Comparison of ENCODE assay signal across 1 cellular context in genomic region chr12:79689477-79690155, GRCh38.
A peak's percentile ranks its signal among the peaks of the same experiment; 100 is the strongest.
TF ChIP-seq lines count a peak whose summit lies in the region.

No MANE protein-coding gene starts in this region.

TF ChIP-seq in GM12878, 131 proteins besides CTCF, POLR2A, EP300 and RAD21 (continues in another document):
- TF ChIP-seq EED (IDR thresholded peaks at IDR 0.05; ENCODE audit: low read depth) (peak; percentile 62; the same call in 1 of the 2 replicates), BACH1 (IDR thresholded peaks at IDR 0.05; ENCODE audit: borderline replicate concordance) (peak; percentile 43; the same call in 1 of the 2 replicates), IRF5 (IDR thresholded peaks at IDR 0.05; ENCODE audit: borderline replicate concordance) (no peak), WRNIP1 (IDR thresholded peaks at IDR 0.05; ENCODE audit: borderline replicate concordance, low read depth, low read length) (no peak), DPF2 (IDR thresholded peaks at IDR 0.05) (peak; percentile 80; the same call in 1 of the 2 replicates), BHLHE40 (IDR thresholded peaks at IDR 0.05; ENCODE audit: borderline replicate concordance in 1 of 2, low read depth in 2 of 2, low read length in 1 of 2) (0 out of 4 replicates have a peak, but pooled peaks of 1 of the 2 experiments have one; percentile 39), TCF12 (IDR thresholded peaks at IDR 0.05; ENCODE audit: low read depth, low read length) (no peak), NKRF (conservative IDR thresholded peaks at IDR 0.05) (peak; percentile 66), IRF3 (IDR thresholded peaks at IDR 0.05) (no peak), HCFC1 (IDR thresholded peaks at IDR 0.05; ENCODE audit: low read length) (no peak), MTA2 (IDR thresholded peaks at IDR 0.05; ENCODE audit: low read depth) (no peak), CHD2 (IDR thresholded peaks at IDR 0.05; ENCODE audit: borderline replicate concordance, low read depth, low read length) (no peak), RUNX3 (IDR thresholded peaks at IDR 0.05; ENCODE audit: low read length) (no peak), MXI1 (IDR thresholded peaks at IDR 0.05; ENCODE audit: low read depth, low read length) (peak; percentile 74), YBX1 (IDR thresholded peaks at IDR 0.05) (no peak), REST (IDR thresholded peaks at IDR 0.05; ENCODE audit: low read depth, low read length) (0 out of 2 replicates have a peak, but pooled peaks have one; percentile 12), SKIL (IDR thresholded peaks at IDR 0.05; ENCODE audit: low read depth, poor library complexity, severe bottlenecking) (no peak), ZNF217 (IDR thresholded peaks at IDR 0.05) (0 out of 2 replicates have a peak, but pooled peaks have one; percentile 26), ZBTB11 (CRISPR knock-in tag; IDR thresholded peaks at IDR 0.05) (no peak), IRF4 (IDR thresholded peaks at IDR 0.05; ENCODE audit: low read depth, low read length) (no peak), NR2C1 (IDR thresholded peaks at IDR 0.05) (0 out of 2 replicates have a peak, but pooled peaks have one; percentile 13), ZNF687 (IDR thresholded peaks at IDR 0.05) (0 out of 2 replicates have a peak, but pooled peaks have one; percentile 27), TBL1XR1 (IDR thresholded peaks at IDR 0.05; ENCODE audit: low read depth, low read length) (no peak), KAT2A (conservative IDR thresholded peaks at IDR 0.05; ENCODE audit: control insufficient read depth, low read depth, low read length) (no peak), RFX5 (IDR thresholded peaks at IDR 0.05; ENCODE audit: low read depth, low read length) (no peak), E2F4 (IDR thresholded peaks at IDR 0.05; ENCODE audit: low read depth, low read length) (no peak), JUNB (IDR thresholded peaks at IDR 0.05) (no peak), TAF1 (IDR thresholded peaks at IDR 0.05; ENCODE audit: borderline replicate concordance, low read depth, low read length) (no peak), POLR2AphosphoS5 (IDR thresholded peaks at IDR 0.05; ENCODE audit: low read length) (no peak), SREBF2 (IDR thresholded peaks at IDR 0.05; ENCODE audit: low read length) (no peak), RELA (IDR thresholded peaks at IDR 0.05; ENCODE audit: borderline replicate concordance, partially characterized antibody) (peak; percentile 23), MAX (IDR thresholded peaks at IDR 0.05; ENCODE audit: low read depth, low read length) (peak; percentile 40; the same call in 1 of the 2 replicates), KDM1A (IDR thresholded peaks at IDR 0.05; ENCODE audit: borderline replicate concordance) (no peak)
